ENCODE assay signal across 11 cellular contexts in genomic region chr22:39408807-39409206, GRCh38. TPM values are rescaled to one million over a fixed set of nuclear protein-coding genes. Genes with fewer than 3 reads are reported as not detected.
"Had no signal": no experiment of that assay in that cellular context is flagged by ENCODE, and none has a peak within 500 bp of the region (broad histone marks: within the 10 kb centered on the region; RNA-seq: fewer than 3 reads in every experiment).

No MANE protein-coding gene starts in this region.

- H3K9me3 ChIP-seq: breast epithelium, SJCRH30, upper lobe of left lung had no signal

- H3K36me3 ChIP-seq: breast epithelium, SJCRH30 had no signal

- H3K4me1 ChIP-seq: breast epithelium had no signal

- H3K4me2 ChIP-seq: hepatocyte had no signal

- DNase-seq: activated CD8-positive, alpha-beta T cell treated with anti-CD3 and anti-CD28 coated beads, Interleukin-2, amount 10 ng/mL, durations not matched to agents 7 days and 5 days; activated effector memory CD4-positive, alpha-beta T cell treated with Interleukin-2 at 50 U/mL for 16 hours; SJCRH30; stimulated activated CD4-positive, alpha-beta T cell treated with anti-CD3 and anti-CD28 coated beads, Interleukin-15, amount 100 ng/mL, for 24 hours; stimulated activated CD4-positive, alpha-beta T cell treated with anti-CD3 and anti-CD28 coated beads, Interleukin-4, amount 100 ng/mL, for 24 hours; SW 1271; upper lobe of left lung had no signal

- H3K27ac Mint-ChIP-seq: activated CD8-positive, alpha-beta T cell treated with anti-CD3 and anti-CD28 coated beads, Interleukin-2, amount 10 ng/mL, durations not matched to agents 7 days and 5 days; T-helper 2 cell treated with Interferon-gamma antibody and Interleukin-4, amounts not matched to agents 5 μg/mL and 100 μg/mL, for 36 hours had no signal

- ATAC-seq: activated CD8-positive, alpha-beta T cell treated with anti-CD3 and anti-CD28 coated beads, Interleukin-2, amount 10 ng/mL, durations not matched to agents 7 days and 5 days had no signal

- H3K27ac ChIP-seq: breast epithelium, hepatocyte, SJCRH30, upper lobe of left lung had no signal

- H3K4me3 Mint-ChIP-seq: activated CD8-positive, alpha-beta T cell treated with anti-CD3 and anti-CD28 coated beads, Interleukin-2, amount 10 ng/mL, durations not matched to agents 7 days and 5 days; T-helper 2 cell treated with Interferon-gamma antibody and Interleukin-4, amounts not matched to agents 5 μg/mL and 100 μg/mL, for 36 hours had no signal

- H3K27me3 ChIP-seq: breast epithelium, hepatocyte, SJCRH30, upper lobe of left lung had no signal

- H3K9me3 Mint-ChIP-seq: activated naive CD4-positive, alpha-beta T cell treated with anti-CD3 and anti-CD28 coated beads, Interleukin-2, amount 50 U/mL, for 72 hours; T-helper 2 cell treated with Interferon-gamma antibody and Interleukin-4, amounts not matched to agents 5 μg/mL and 100 μg/mL, for 36 hours had no signal

- H3K4me3 ChIP-seq: breast epithelium, hepatocyte, SJCRH30, upper lobe of left lung had no signal

- H2AFZ ChIP-seq: hepatocyte had no signal

RNA-seq across cellular contexts. Expression of gene MGAT3, which starts 48.0 kb away (rescaled TPM):
- total RNA-seq: SJCRH30 had no signal
